Comparison of ENCODE assay signal across 24 cellular contexts in genomic region chr16:85643631-85644030, GRCh38.
"Had no signal": no experiment of that assay in that cellular context is flagged by ENCODE, and none has a peak within 500 bp of the region (broad histone marks: within the 10 kb centered on the region; RNA-seq: fewer than 3 reads in every experiment).

No MANE protein-coding gene starts in this region.

- H3K9me3 ChIP-seq: breast epithelium, esophagus squamous epithelium, left ventricle myocardium inferior, psoas muscle, right atrium auricular region, tibial nerve had no signal

- H3K27me3 ChIP-seq: breast epithelium, esophagus squamous epithelium, right atrium auricular region, tibial nerve had no signal

- H3K9me3 Mint-ChIP-seq: activated naive CD4-positive, alpha-beta T cell treated with anti-CD3 and anti-CD28 coated beads, Interleukin-2, amount 50 U/mL, for 72 hours; activated T-cell treated with anti-CD3 and anti-CD28 coated beads, Interleukin-2, amount 50 U/mL, for 72 hours; endodermal cell; T-helper 2 cell treated with Interferon-gamma antibody and Interleukin-4, amounts not matched to agents 5 μg/mL and 100 μg/mL, for 36 hours had no signal

- H3K27ac ChIP-seq: breast epithelium, coronary artery, left ventricle myocardium inferior, parathyroid adenoma, psoas muscle, tibial nerve had no signal

- H3K27me3 Mint-ChIP-seq: activated CD4-positive, alpha-beta T cell treated with anti-CD3 and anti-CD28 coated beads for 36 hours; activated CD8-positive, alpha-beta memory T cell treated with anti-CD3 and anti-CD28 coated beads, Interleukin-2, amount 10 ng/mL, durations not matched to agents 7 days and 5 days had no signal

- H3K27ac Mint-ChIP-seq: activated CD4-positive, alpha-beta T cell treated with anti-CD3 and anti-CD28 coated beads for 36 hours; activated CD8-positive, alpha-beta memory T cell treated with anti-CD3 and anti-CD28 coated beads, Interleukin-2, amount 10 ng/mL, durations not matched to agents 7 days and 5 days; activated CD8-positive, alpha-beta T cell treated with anti-CD3 and anti-CD28 coated beads, Interleukin-2, amount 10 ng/mL, durations not matched to agents 7 days and 5 days; activated T-cell treated with anti-CD3 and anti-CD28 coated beads, Interleukin-2, amount 50 U/mL, for 72 hours; T-helper 2 cell treated with Interferon-gamma antibody and Interleukin-4, amounts not matched to agents 5 μg/mL and 100 μg/mL, for 36 hours had no signal

- H3K36me3 ChIP-seq: breast epithelium had no signal

- ATAC-seq: activated CD4-positive, alpha-beta T cell treated with anti-CD3 and anti-CD28 coated beads for 36 hours; activated CD8-positive, alpha-beta memory T cell treated with anti-CD3 and anti-CD28 coated beads, Interleukin-2, amount 10 ng/mL, durations not matched to agents 7 days and 5 days; activated CD8-positive, alpha-beta T cell treated with anti-CD3 and anti-CD28 coated beads, Interleukin-2, amount 10 ng/mL, durations not matched to agents 7 days and 5 days; activated naive CD4-positive, alpha-beta T cell treated with anti-CD3 and anti-CD28 coated beads, Interleukin-2, amount 50 U/mL, for 72 hours; activated T-cell treated with anti-CD3 and anti-CD28 coated beads, Interleukin-2, amount 50 U/mL, for 72 hours; psoas muscle had no signal

- DNase-seq: activated CD4-positive, alpha-beta T cell treated with anti-CD3 and anti-CD28 coated beads for 36 hours; activated CD4-positive, CD25-positive, alpha-beta regulatory T cell; activated CD8-positive, alpha-beta memory T cell treated with anti-CD3 and anti-CD28 coated beads, Interleukin-2, amount 10 ng/mL, durations not matched to agents 7 days and 5 days; activated CD8-positive, alpha-beta T cell treated with anti-CD3 and anti-CD28 coated beads, Interleukin-2, amount 10 ng/mL, durations not matched to agents 7 days and 5 days; activated naive CD4-positive, alpha-beta T cell; activated T-cell treated with anti-CD3 and anti-CD28 coated beads, Interleukin-2, amount 50 U/mL, for 72 hours; endodermal cell; esophagus squamous epithelium; foreskin melanocyte; left ventricle myocardium inferior; nucleus accumbens; psoas muscle; stimulated activated CD4-positive, alpha-beta T cell treated with anti-CD3 and anti-CD28 coated beads, Interleukin-15, amount 100 ng/mL, for 24 hours; stimulated activated CD4-positive, alpha-beta T cell treated with anti-CD3 and anti-CD28 coated beads, Interleukin-2, amount 100 ng/mL, for 24 hours; stimulated activated naive CD4-positive, alpha-beta T cell; T-helper 1 cell had no signal

- H3K4me1 Mint-ChIP-seq: activated CD4-positive, alpha-beta T cell treated with anti-CD3 and anti-CD28 coated beads for 36 hours; endodermal cell had no signal

- H3K4me1 ChIP-seq: parathyroid adenoma had no signal

- H3K4me3 ChIP-seq: breast epithelium, coronary artery, esophagus squamous epithelium, left ventricle myocardium inferior, lung, psoas muscle, right atrium auricular region, tibial nerve had no signal

- H3K36me3 Mint-ChIP-seq: activated naive CD4-positive, alpha-beta T cell treated with anti-CD3 and anti-CD28 coated beads, Interleukin-2, amount 50 U/mL, for 72 hours had no signal

- H3K4me3 Mint-ChIP-seq: activated CD4-positive, alpha-beta T cell treated with anti-CD3 and anti-CD28 coated beads for 36 hours; activated CD8-positive, alpha-beta memory T cell treated with anti-CD3 and anti-CD28 coated beads, Interleukin-2, amount 10 ng/mL, durations not matched to agents 7 days and 5 days; activated CD8-positive, alpha-beta T cell treated with anti-CD3 and anti-CD28 coated beads, Interleukin-2, amount 10 ng/mL, durations not matched to agents 7 days and 5 days; activated T-cell treated with anti-CD3 and anti-CD28 coated beads, Interleukin-2, amount 50 U/mL, for 72 hours; endodermal cell; T-helper 2 cell treated with Interferon-gamma antibody and Interleukin-4, amounts not matched to agents 5 μg/mL and 100 μg/mL, for 36 hours had no signal

- H2AFZ ChIP-seq: parathyroid adenoma had no signal

- H3K9ac ChIP-seq: parathyroid adenoma had no signal
